ENCODE assay signal across 12 cellular contexts in the genomic region with DNA sequence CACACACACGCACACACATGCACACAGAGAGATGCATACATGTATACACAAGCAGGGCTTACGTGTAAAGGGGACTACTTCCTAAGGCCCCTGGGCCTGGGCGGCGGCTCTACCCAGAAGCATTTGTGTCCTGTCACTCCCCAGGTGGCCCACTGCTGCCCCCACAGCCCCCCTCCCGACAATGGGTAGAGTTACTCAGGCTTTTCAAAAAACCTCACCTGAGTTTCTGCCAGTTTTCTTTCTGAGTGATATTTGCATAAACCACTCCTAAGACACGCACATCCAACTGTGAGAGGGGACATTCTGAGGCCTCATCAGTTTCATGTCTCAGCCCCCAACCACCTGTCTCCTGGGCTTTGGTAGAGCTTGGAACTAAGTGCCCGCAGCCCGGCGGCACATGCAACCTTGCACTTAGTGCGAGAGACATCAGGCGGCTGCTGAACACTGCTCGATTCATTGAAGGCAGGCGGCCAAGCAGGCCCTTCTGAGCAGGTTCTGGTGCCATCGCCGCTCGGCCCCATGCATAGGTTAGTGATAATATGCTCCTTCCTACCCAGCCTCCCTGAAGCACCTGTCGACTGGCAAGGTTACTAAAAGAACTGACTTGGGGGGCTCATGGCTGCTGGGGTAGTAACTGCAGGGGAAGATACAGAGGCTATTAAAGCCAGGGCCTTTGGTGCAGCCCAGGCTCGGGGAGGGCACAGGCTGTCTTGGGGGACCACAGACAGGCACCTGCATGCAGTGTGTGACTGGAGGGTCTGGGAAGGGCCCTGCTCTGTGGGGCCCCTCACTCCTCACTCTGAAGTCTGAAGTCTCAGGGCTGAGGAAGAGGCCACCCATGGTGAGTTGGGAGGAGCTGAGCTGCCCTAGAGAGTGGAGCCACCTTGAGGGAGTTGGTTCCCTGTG.
DNase-seq lines count a peak whose midpoint lies in the region; ATAC-seq and TF ChIP-seq lines count a peak whose summit lies in the region.
"Had no signal": no experiment of that assay in that cellular context is flagged by ENCODE, and none has a peak within 500 bp of the region (broad histone marks: within the 10 kb centered on the region; RNA-seq: fewer than 3 reads in every experiment).

No MANE protein-coding gene starts in this region.

- H3K79me2 ChIP-seq in GM23338 (replicated peaks; ENCODE audit: insufficient read depth) = no peaks in the 10 kb centered on the region

- H3K9me2 ChIP-seq in GM23338 (ENCODE audit: insufficient read depth) = no peaks in the 10 kb centered on the region; the same call in 1 of the 2 replicates

- no peaks in the 10 kb centered on the region for H3K27me3 ChIP-seq in GM23338 (ENCODE audit: insufficient read depth)
- no peaks in the 10 kb centered on the region for H3K27me3 ChIP-seq in sigmoid colon
- H3K27me3 ChIP-seq in uterus = no peaks in the 10 kb centered on the region
- H3K27me3 ChIP-seq: adrenal gland, pancreas had no signal

- no peak overlapping the region; the same call in 1 of the 2 replicates for H3K27ac Mint-ChIP-seq in GM23338

- H3K27me3 Mint-ChIP-seq in GM23338 (ENCODE audit: insufficient read depth, low read depth, poor library complexity) = peaks cover 9% of the 10 kb centered on the region

- no peak overlapping the region for H2AFZ ChIP-seq in GM23338

- 92 to 93% methylated on average over 18 of the region's 18 CpGs for WGBS in sigmoid colon, 2 donors

- no peak for TF ChIP-seq POLR2A in sigmoid colon (IDR thresholded peaks at IDR 0.05)
- TF ChIP-seq POLR2A in uterus (IDR thresholded peaks at IDR 0.05) = no peak

- no peak overlapping the region for H3K4me2 ChIP-seq in GM23338

- DNase-seq in GM23338 (ENCODE audit: low spot score) (no peak), sigmoid colon (peak; percentile 60), caudate nucleus (lab: John Stamatoyannopoulos, UW) (no peak), NCI-H1048 (lab: John Stamatoyannopoulos, UW) (no peak), uterus (no peak)
- peak; percentile 17 for DNase-seq in activated CD8-positive, alpha-beta memory T cell treated with anti-CD3 and anti-CD28 coated beads, Interleukin-2, amount 50 U/mL, for 48 hours
- DNase-seq: kidney glomerular epithelial cell, NCI-H345, PC-3 had no signal

- no peaks in the 10 kb centered on the region for H4K20me1 ChIP-seq in GM23338 (replicated peaks; ENCODE audit: insufficient read depth)

- intact Hi-C loops in sigmoid colon (cut with DNase I) = no loop called here
- intact Hi-C loops in uterus (cut with DNase I; ENCODE audit: low total_unique reads) = no loop called here

- H3K36me3 Mint-ChIP-seq in GM23338 (ENCODE audit: low read depth) = no peaks in the 10 kb centered on the region

- no peaks in the 10 kb centered on the region for H3F3A ChIP-seq in GM23338 (replicated peaks; ENCODE audit: low read depth)

- peaks cover 16% of the 10 kb centered on the region for H3K4me1 Mint-ChIP-seq in GM23338

- H3K4me1 ChIP-seq in GM23338 (ENCODE audit: insufficient read depth) (no peaks in the 10 kb centered on the region; the same call in 1 of the 2 replicates), sigmoid colon (peaks cover 0 to 7% (median 5%) of the 10 kb centered on the region in 4 donors), uterus (no peaks in the 10 kb centered on the region)
- H3K4me1 ChIP-seq: adrenal gland, pancreas had no signal

- no peaks in the 10 kb centered on the region for H3K36me3 ChIP-seq in GM23338 (ENCODE audit: insufficient read depth)
- H3K36me3 ChIP-seq in sigmoid colon = no peaks in the 10 kb centered on the region
- no peaks in the 10 kb centered on the region for H3K36me3 ChIP-seq in uterus
- H3K36me3 ChIP-seq: adrenal gland, pancreas had no signal

- no peaks in the 10 kb centered on the region for H3K9me3 Mint-ChIP-seq in GM23338

- TF ChIP-seq CTCF in GM23338 (conservative IDR thresholded peaks at IDR 0.05; ENCODE audit: low read depth in 2 of 2) (no peak), sigmoid colon (IDR thresholded peaks at IDR 0.05) (no peak), uterus (IDR thresholded peaks at IDR 0.05) (no peak)

- no peak overlapping the region for H3K4me3 ChIP-seq in GM23338
- H3K4me3 ChIP-seq in sigmoid colon = no peak overlapping the region
- H3K4me3 ChIP-seq in uterus = no peak overlapping the region
- H3K4me3 ChIP-seq: adrenal gland, pancreas had no signal

- H3K4me3 Mint-ChIP-seq in GM23338 = no peak overlapping the region

- H3K9me3 ChIP-seq in sigmoid colon (no peaks in the 10 kb centered on the region), uterus (no peaks in the 10 kb centered on the region)
- H3K9me3 ChIP-seq: adrenal gland, pancreas had no signal

- H3K27ac ChIP-seq in GM23338 (ENCODE audit: low read depth) (no peak overlapping the region), sigmoid colon (no peak overlapping the region), caudate nucleus (ENCODE audit: low read depth, low read length) (no peak overlapping the region), uterus (no peak overlapping the region)
- H3K27ac ChIP-seq: adrenal gland, pancreas had no signal

- TF ChIP-seq EP300 in sigmoid colon (IDR thresholded peaks at IDR 0.05) = no peak

- ATAC-seq in GM18502 (IDR thresholded peaks at IDR 0.05; ENCODE audit: poor library complexity, unreplicated experiment) (peak; percentile 57), GM23338 (peak; percentile 60)
- ATAC-seq: pancreas, PC-3 had no signal

TF ChIP-seq in GM23338, 12 proteins besides CTCF, POLR2A, EP300 and RAD21 (continues in another document):
- TF ChIP-seq NANOG (IDR thresholded peaks at IDR 0.05; ENCODE audit: borderline replicate concordance) (no peak), CREB1 (CRISPR knock-in tag; IDR thresholded peaks at IDR 0.05; ENCODE audit: low read depth) (no peak), STAT1 (IDR thresholded peaks at IDR 0.05; ENCODE audit: unreplicated experiment) (no peak), POLR2AphosphoS5 (IDR thresholded peaks at IDR 0.05; ENCODE audit: low read depth) (no peak), EZH2 (IDR thresholded peaks at IDR 0.05; ENCODE audit: low read depth, unreplicated experiment) (no peak), EZH2phosphoT487 (IDR thresholded peaks at IDR 0.05; ENCODE audit: unreplicated experiment) (no peak)
- TF ChIP-seq, protein P1, sequence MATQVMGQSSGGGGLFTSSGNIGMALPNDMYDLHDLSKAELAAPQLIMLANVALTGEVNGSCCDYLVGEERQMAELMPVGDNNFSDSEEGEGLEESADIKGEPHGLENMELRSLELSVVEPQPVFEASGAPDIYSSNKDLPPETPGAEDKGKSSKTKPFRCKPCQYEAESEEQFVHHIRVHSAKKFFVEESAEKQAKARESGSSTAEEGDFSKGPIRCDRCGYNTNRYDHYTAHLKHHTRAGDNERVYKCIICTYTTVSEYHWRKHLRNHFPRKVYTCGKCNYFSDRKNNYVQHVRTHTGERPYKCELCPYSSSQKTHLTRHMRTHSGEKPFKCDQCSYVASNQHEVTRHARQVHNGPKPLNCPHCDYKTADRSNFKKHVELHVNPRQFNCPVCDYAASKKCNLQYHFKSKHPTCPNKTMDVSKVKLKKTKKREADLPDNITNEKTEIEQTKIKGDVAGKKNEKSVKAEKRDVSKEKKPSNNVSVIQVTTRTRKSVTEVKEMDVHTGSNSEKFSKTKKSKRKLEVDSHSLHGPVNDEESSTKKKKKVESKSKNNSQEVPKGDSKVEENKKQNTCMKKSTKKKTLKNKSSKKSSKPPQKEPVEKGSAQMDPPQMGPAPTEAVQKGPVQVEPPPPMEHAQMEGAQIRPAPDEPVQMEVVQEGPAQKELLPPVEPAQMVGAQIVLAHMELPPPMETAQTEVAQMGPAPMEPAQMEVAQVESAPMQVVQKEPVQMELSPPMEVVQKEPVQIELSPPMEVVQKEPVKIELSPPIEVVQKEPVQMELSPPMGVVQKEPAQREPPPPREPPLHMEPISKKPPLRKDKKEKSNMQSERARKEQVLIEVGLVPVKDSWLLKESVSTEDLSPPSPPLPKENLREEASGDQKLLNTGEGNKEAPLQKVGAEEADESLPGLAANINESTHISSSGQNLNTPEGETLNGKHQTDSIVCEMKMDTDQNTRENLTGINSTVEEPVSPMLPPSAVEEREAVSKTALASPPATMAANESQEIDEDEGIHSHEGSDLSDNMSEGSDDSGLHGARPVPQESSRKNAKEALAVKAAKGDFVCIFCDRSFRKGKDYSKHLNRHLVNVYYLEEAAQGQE (IDR thresholded peaks at IDR 0.05; ENCODE audit: unreplicated experiment) = no peak

Comparison
In these comparisons a context has a peak if more than half of its experiments do, and no peak if none do; other contexts are left out.
1. DNase-seq: peak in activated CD8-positive, alpha-beta memory T cell treated with anti-CD3 and anti-CD28 coated beads, Interleukin-2, amount 50 U/mL, for 48 hours (single experiment) and sigmoid colon (single experiment); none in GM23338 (single experiment), caudate nucleus (0 of 61), NCI-H1048 (single experiment) and uterus (0 of 2).